12 cellular contexts compared by ENCODE assay signal in genomic region chr5:127586811-127587210, GRCh38.
DNase-seq lines count a peak whose midpoint lies in the region; ATAC-seq and TF ChIP-seq lines count a peak whose summit lies in the region.
"Had no signal": no experiment of that assay in that cellular context is flagged by ENCODE, and none has a peak within 500 bp of the region (broad histone marks: within the 10 kb centered on the region; RNA-seq: fewer than 3 reads in every experiment).

No MANE protein-coding gene starts in this region.

- TF ChIP-seq CTCF in omental fat pad (IDR thresholded peaks at IDR 0.05) = no peak

- no peak for DNase-seq in iPS-NIHi11 (ENCODE audit: low spot score)
- no peak for DNase-seq in omental fat pad (ENCODE audit: low spot score)
- no peak for DNase-seq in DMS114 treated with DMSO at 0.1 percent for 48 hours (lab: John Stamatoyannopoulos, UW; ENCODE audit: unreplicated experiment)
- no peak for DNase-seq in GM19240 (ENCODE audit: insufficient read length, low spot score)
- DNase-seq: activated naive CD4-positive, alpha-beta T cell treated with Interleukin-2 at 50 U/mL for 16 hours; AML-193; HCEC 1CT had no signal

- ATAC-seq in GM18508 (IDR thresholded peaks at IDR 0.05; ENCODE audit: insufficient read depth, unreplicated experiment) = peak; percentile 32
- ATAC-seq in GM19463 (IDR thresholded peaks at IDR 0.05; ENCODE audit: unreplicated experiment) = peak; percentile 31
- peak; percentile 51 for ATAC-seq in HG02884 (IDR thresholded peaks at IDR 0.05; ENCODE audit: unreplicated experiment)
- ATAC-seq in HG03520 (IDR thresholded peaks at IDR 0.05; ENCODE audit: unreplicated experiment) = peak; percentile 37
- no peak for ATAC-seq in omental fat pad (ENCODE audit: low FRiP score)
- ATAC-seq: activated CD4-positive, CD25-positive, alpha-beta regulatory T cell treated with anti-CD3 and anti-CD28 coated beads, Interleukin-2, amount 50 U/mL, for 24 hours had no signal
